ENCODE assay signal across 1 cellular context in genomic region chr4:10008208-10009005, GRCh38.
TF ChIP-seq lines count a peak whose summit lies in the region.

No MANE protein-coding gene starts in this region.

TF ChIP-seq in SK-N-SH, 30 proteins besides CTCF, POLR2A, EP300 and RAD21 (continued from another document):
- TF ChIP-seq IRF3 (IDR thresholded peaks at IDR 0.05; ENCODE audit: low read depth, low read length) (no peak), YY1 (IDR thresholded peaks at IDR 0.05; ENCODE audit: low read depth) (no peak), SIN3A (IDR thresholded peaks at IDR 0.05; ENCODE audit: borderline replicate concordance, low read depth, low read length) (no peak), REST (IDR thresholded peaks at IDR 0.05; ENCODE audit: low read depth, low read length) (no peak), USF2 (IDR thresholded peaks at IDR 0.05; ENCODE audit: borderline replicate concordance, low read depth, low read length) (no peak), TAF1 (IDR thresholded peaks at IDR 0.05; ENCODE audit: borderline replicate concordance, low read depth, low read length) (no peak), JUND (IDR thresholded peaks at IDR 0.05) (no peak)
